Comparison of ENCODE assay signal across 1 cellular context in genomic region chr12:120495723-120496352, GRCh38.
TF ChIP-seq lines count a peak whose summit lies in the region.

TSS of gene DYNLL1 (plus strand) at chr12:120496113. CDS start at chr12:120496422, 309 bp downstream.

TF ChIP-seq in HepG2, 621 proteins besides CTCF, POLR2A, EP300 and RAD21 (continued from another document and continues in another):
- TF ChIP-seq ZKSCAN5 (CRISPR knock-in tag; IDR thresholded peaks at IDR 0.05), result 0 out of 2 replicates have a peak, but pooled peaks have one; percentile 14
- no peak for TF ChIP-seq KDM1A (CRISPR knock-in tag; IDR thresholded peaks at IDR 0.05)
- TF ChIP-seq ZNF143 (CRISPR knock-in tag; IDR thresholded peaks at IDR 0.05), result peak; percentile 90
- TF ChIP-seq CBX5 (CRISPR knock-in tag; IDR thresholded peaks at IDR 0.05; ENCODE audit: borderline replicate concordance), result no peak
- TF ChIP-seq POGK (CRISPR knock-in tag; conservative IDR thresholded peaks at IDR 0.05), result no peak; the same call in 1 of the 2 replicates
- peak; percentile 99 for TF ChIP-seq MXI1 (IDR thresholded peaks at IDR 0.05; ENCODE audit: borderline replicate concordance, low read depth, low read length)
- TF ChIP-seq TCF12 (IDR thresholded peaks at IDR 0.05), result no peak
- TF ChIP-seq TCF12 (CRISPR knock-in tag; IDR thresholded peaks at IDR 0.05), result no peak
- TF ChIP-seq RCOR2 (CRISPR knock-in tag; IDR thresholded peaks at IDR 0.05), result no peak
- TF ChIP-seq ZBTB3 (CRISPR knock-in tag; IDR thresholded peaks at IDR 0.05; ENCODE audit: borderline replicate concordance, low read depth), result no peak
- TF ChIP-seq IKZF5 (CRISPR knock-in tag; IDR thresholded peaks at IDR 0.05), result peak; percentile 66; the same call in 1 of the 2 replicates
- TF ChIP-seq RFX1 (IDR thresholded peaks at IDR 0.05), result peak; percentile 96
- TF ChIP-seq THRA (CRISPR knock-in tag; IDR thresholded peaks at IDR 0.05; ENCODE audit: borderline replicate concordance), result no peak
- TF ChIP-seq MEIS2 (CRISPR knock-in tag; IDR thresholded peaks at IDR 0.05), result peak; percentile 62; the same call in 1 of the 2 replicates
- TF ChIP-seq MAX (IDR thresholded peaks at IDR 0.05), result peak; percentile 87
- TF ChIP-seq MYNN (CRISPR knock-in tag; IDR thresholded peaks at IDR 0.05; ENCODE audit: low read depth), result no peak
- peak; percentile 70; the same call in 1 of the 2 replicates for TF ChIP-seq REPIN1 (CRISPR knock-in tag; IDR thresholded peaks at IDR 0.05; ENCODE audit: borderline replicate concordance, low read depth)
- no peak for TF ChIP-seq NR2F6 (IDR thresholded peaks at IDR 0.05)
- peak; percentile 12; the same call in 1 of the 2 replicates for TF ChIP-seq NR2F6 (CRISPR knock-in tag; IDR thresholded peaks at IDR 0.05)
- 0 out of 2 replicates have a peak, but pooled peaks have one; percentile 70 for TF ChIP-seq MTERF4 (CRISPR knock-in tag; IDR thresholded peaks at IDR 0.05)
- TF ChIP-seq PPARG (CRISPR knock-in tag; conservative IDR thresholded peaks at IDR 0.05), result no peak
- no peak for TF ChIP-seq HNF1A (IDR thresholded peaks at IDR 0.05; ENCODE audit: low read depth)
- peak; percentile 31; the same call in 1 of the 2 replicates for TF ChIP-seq HNF1A (CRISPR knock-in tag; IDR thresholded peaks at IDR 0.05; ENCODE audit: borderline replicate concordance)
- no peak for TF ChIP-seq ZNF101 (CRISPR knock-in tag; IDR thresholded peaks at IDR 0.05; ENCODE audit: borderline replicate concordance, low read depth)
- TF ChIP-seq EED (CRISPR knock-in tag; IDR thresholded peaks at IDR 0.05), result no peak
- no peak for TF ChIP-seq EHMT2 (IDR thresholded peaks at IDR 0.05; ENCODE audit: borderline replicate concordance, low read depth, low read length)
- 0 out of 2 replicates have a peak, but pooled peaks have one; percentile 34 for TF ChIP-seq BATF2 (CRISPR knock-in tag; IDR thresholded peaks at IDR 0.05)
- TF ChIP-seq CCAR2 (optimal IDR thresholded peaks at IDR 0.05; ENCODE audit: low read depth, low read length), result no peak
- TF ChIP-seq ZNF749 (CRISPR knock-in tag; IDR thresholded peaks at IDR 0.05; ENCODE audit: borderline replicate concordance), result no peak; the same call in 1 of the 2 replicates
- TF ChIP-seq HHEX (CRISPR knock-in tag; IDR thresholded peaks at IDR 0.05), result no peak
- TF ChIP-seq CHD4 (IDR thresholded peaks at IDR 0.05; ENCODE audit: borderline replicate concordance, low read length), result no peak
- 0 out of 2 replicates have a peak, but pooled peaks have one; percentile 87 for TF ChIP-seq ZNF235 (CRISPR knock-in tag; IDR thresholded peaks at IDR 0.05; ENCODE audit: borderline replicate concordance)
- TF ChIP-seq JUN (CRISPR knock-in tag; IDR thresholded peaks at IDR 0.05), result no peak
- 0 out of 2 replicates have a peak, but pooled peaks have one; percentile 12 for TF ChIP-seq ZFYVE20 (CRISPR knock-in tag; IDR thresholded peaks at IDR 0.05; ENCODE audit: borderline replicate concordance, low read depth)
- TF ChIP-seq ASH2L (IDR thresholded peaks at IDR 0.05; ENCODE audit: insufficient read length, low read depth, low read length), result peak; percentile 37
- TF ChIP-seq ZSCAN12 (CRISPR knock-in tag; IDR thresholded peaks at IDR 0.05), result no peak
- 0 out of 2 replicates have a peak, but pooled peaks have one; percentile 66 for TF ChIP-seq ZNF224 (CRISPR knock-in tag; IDR thresholded peaks at IDR 0.05)
- 0 out of 2 replicates have a peak, but pooled peaks have one; percentile 69 for TF ChIP-seq RFXAP (CRISPR knock-in tag; IDR thresholded peaks at IDR 0.05; ENCODE audit: borderline replicate concordance)
- peak; percentile 61 for TF ChIP-seq AGO2 (optimal IDR thresholded peaks at IDR 0.05; ENCODE audit: low read depth, low read length)
- no peak for TF ChIP-seq ISX (CRISPR knock-in tag; conservative IDR thresholded peaks at IDR 0.05)
- no peak for TF ChIP-seq USF2 (IDR thresholded peaks at IDR 0.05; ENCODE audit: low read depth, low read length)
- peak; percentile 21; the same call in 1 of the 2 replicates for TF ChIP-seq USF2 (CRISPR knock-in tag; IDR thresholded peaks at IDR 0.05; ENCODE audit: borderline replicate concordance)
- no peak for TF ChIP-seq HMGXB4 (CRISPR knock-in tag; IDR thresholded peaks at IDR 0.05; ENCODE audit: borderline replicate concordance in 1 of 2, low read depth in 1 of 2)
- TF ChIP-seq ZNF510 (CRISPR knock-in tag; IDR thresholded peaks at IDR 0.05; ENCODE audit: low read depth), result no peak
- TF ChIP-seq ZNF567 (CRISPR knock-in tag; IDR thresholded peaks at IDR 0.05; ENCODE audit: borderline replicate concordance), result no peak
- 0 out of 2 replicates have a peak, but pooled peaks have one; percentile 47 for TF ChIP-seq ZNF589 (CRISPR knock-in tag; conservative IDR thresholded peaks at IDR 0.05)
- peak; percentile 66 for TF ChIP-seq MED1 (CRISPR knock-in tag; IDR thresholded peaks at IDR 0.05)
- no peak for TF ChIP-seq ZNF17 (CRISPR knock-in tag; IDR thresholded peaks at IDR 0.05)
- TF ChIP-seq UBTF (CRISPR knock-in tag; IDR thresholded peaks at IDR 0.05), result peak; percentile 70
